In genomic region chr1:94713472-94714141, GRCh38 we compare ENCODE assay signal across 9 cellular contexts.
DNase-seq lines count a peak whose midpoint lies in the region; ATAC-seq, FAIRE-seq and TF ChIP-seq lines count a peak whose summit lies in the region.
"Had no signal": no experiment of that assay in that cellular context is flagged by ENCODE, and none has a peak within 500 bp of the region (broad histone marks: within the 10 kb centered on the region; RNA-seq: fewer than 3 reads in every experiment).

No MANE protein-coding gene starts in this region.

- 39 to 56% methylated on average over 7 of the region's 7 CpGs for WGBS in tibial nerve, 2 donors

- peak overlapping the region; percentile 9 for H3K9ac ChIP-seq in keratinocyte (ENCODE audit: control insufficient read depth, extremely low read depth, insufficient read depth, low read length)

- no peaks in the 10 kb centered on the region for H3K9me1 ChIP-seq in keratinocyte (ENCODE audit: control insufficient read depth, extremely low read depth, insufficient read depth, low read length)

- H3K27ac ChIP-seq in keratinocyte (ENCODE audit: control insufficient read depth, insufficient read depth, low read length) (peak overlapping the region; percentile 62), tibial nerve (peak overlapping the region; percentile 35 to 85 (median 60))

- no peak for TF ChIP-seq RAD21 in Ishikawa (IDR thresholded peaks at IDR 0.05; ENCODE audit: low read depth)

- dilution Hi-C loops in keratinocyte (cut with MboI; ENCODE audit: extremely low pct_ligation_motif_present, low sequenced_read_pairs), result no loop called here

- H3K4me1 ChIP-seq in keratinocyte (ENCODE audit: control insufficient read depth, extremely low read depth, insufficient read depth, low read length), result peaks cover 30% of the 10 kb centered on the region
- H3K4me1 ChIP-seq in tibial nerve, result peaks cover 0 to 30% (median 0%) of the 10 kb centered on the region in 4 donors

- H3K9me3 ChIP-seq in keratinocyte (ENCODE audit: control insufficient read depth, low read depth, low read length) (no peaks in the 10 kb centered on the region), tibial nerve (no peaks in the 10 kb centered on the region)

- peak; percentile 85 for ATAC-seq in GM21825 (IDR thresholded peaks at IDR 0.05; ENCODE audit: unreplicated experiment)

- H3K4me3 ChIP-seq in astrocyte of the cerebellum (ENCODE audit: low read depth, low read length) (no peak overlapping the region), keratinocyte (ENCODE audit: control insufficient read depth in 2 of 3, extremely low read depth in 1 of 3, insufficient read depth in 2 of 3, low read depth in 1 of 3, low read length in 3 of 3) (no peak overlapping the region), tibial nerve (no peak overlapping the region)

- TF ChIP-seq POLR2A in tibial nerve (IDR thresholded peaks at IDR 0.05), result no peak

- no peaks in the 10 kb centered on the region for H3K36me3 ChIP-seq in keratinocyte (ENCODE audit: control insufficient read depth in 2 of 2, extremely low read depth in 1 of 2, insufficient read depth in 2 of 2, low read length in 2 of 2)
- no peaks in the 10 kb centered on the region for H3K36me3 ChIP-seq in tibial nerve

- H2AFZ ChIP-seq in keratinocyte (ENCODE audit: control insufficient read depth, low read length), result peak overlapping the region; percentile 41

- H3K4me2 ChIP-seq in keratinocyte (ENCODE audit: control insufficient read depth, extremely low read depth, insufficient read depth, low read depth, low read length), result peak overlapping the region; percentile 3

- DNase-seq in GDM1 (lab: John Stamatoyannopoulos, UW) (peak; percentile 21), astrocyte of the cerebellum (ENCODE audit: low read depth) (peak; percentile 68), keratinocyte (ENCODE audit: low read depth, low spot score) (peak; percentile 66), tibial nerve (ENCODE audit: low spot score in 2 of 2) (peak; percentile 89 to 93), NK-92 (lab: John Stamatoyannopoulos, UW; ENCODE audit: unreplicated experiment) (no peak), hepatic stellate cell (ENCODE audit: low spot score) (no peak)
- DNase-seq: naive B cell had no signal

- TF ChIP-seq CTCF in astrocyte of the cerebellum (IDR thresholded peaks at IDR 0.05; ENCODE audit: low read depth, low read length, missing control alignments), result no peak
- TF ChIP-seq CTCF in keratinocyte (optimal IDR thresholded peaks at IDR 0.05 in 1 of 3, IDR thresholded peaks at IDR 0.05 in 1 of 3, conservative IDR thresholded peaks at IDR 0.05 in 1 of 3; ENCODE audit: extremely low read depth in 1 of 3, insufficient read depth in 2 of 3, low read length in 3 of 3), result no peak
- no peak for TF ChIP-seq CTCF in tibial nerve (IDR thresholded peaks at IDR 0.05)

- in situ Hi-C loops in astrocyte of the cerebellum (cut with HindIII; ENCODE audit: low sequenced_read_pairs), result loop anchor here (5.0 kb wide), 1 partner anchor 84 kb away; no protein-coding TSS in a partner anchor

- peak; percentile 96 for FAIRE-seq in keratinocyte (lab: Jason Lieb, UNC)

- H3K27me3 ChIP-seq in keratinocyte (ENCODE audit: control insufficient read depth, extremely low read depth, insufficient read depth, low read length) (no peaks in the 10 kb centered on the region), tibial nerve (no peaks in the 10 kb centered on the region)

- H4K20me1 ChIP-seq in keratinocyte (ENCODE audit: control insufficient read depth, extremely low read depth, insufficient read depth, low read length), result no peaks in the 10 kb centered on the region

- TF ChIP-seq EP300 in Ishikawa (IDR thresholded peaks at IDR 0.05; ENCODE audit: borderline replicate concordance) (no peak; the same call in 1 of the 2 replicates), tibial nerve (IDR thresholded peaks at IDR 0.05) (peak; percentile 71 to 89)

- H3K79me2 ChIP-seq in keratinocyte (ENCODE audit: control insufficient read depth, insufficient read depth, low read length), result no peaks in the 10 kb centered on the region

TF ChIP-seq in Ishikawa, 13 proteins besides CTCF, POLR2A, EP300 and RAD21:
- TF ChIP-seq TEAD4 (IDR thresholded peaks at IDR 0.05), result peak; percentile 15; the same call in 1 of the 2 replicates
- TF ChIP-seq NFIC (IDR thresholded peaks at IDR 0.05), result 0 out of 2 replicates have a peak, but pooled peaks have one; percentile 21
- peak; percentile 93 for TF ChIP-seq CEBPB (IDR thresholded peaks at IDR 0.05)
- TF ChIP-seq TCF12 (IDR thresholded peaks at IDR 0.05; ENCODE audit: low read depth), result no peak
- TF ChIP-seq MAX (IDR thresholded peaks at IDR 0.05), result peak; percentile 41; the same call in 1 of the 2 replicates
- TF ChIP-seq TAF1 (IDR thresholded peaks at IDR 0.05; ENCODE audit: low read depth), result no peak

Comparison
In these comparisons a context has a peak if more than half of its experiments do, and no peak if none do; other contexts are left out.
1. DNase-seq: peak in GDM1 (single experiment), astrocyte of the cerebellum (single experiment), keratinocyte (single experiment) and tibial nerve (2 of 2); none in NK-92 (single experiment) and hepatic stellate cell (single experiment).